ENCODE assay signal across 1 cellular context in genomic region chr14:77301103-77301502, GRCh38.
A peak's percentile ranks its signal among the peaks of the same experiment; 100 is the strongest.
TF ChIP-seq lines count a peak whose summit lies in the region.

No MANE protein-coding gene starts in this region.

TF ChIP-seq in K562, 482 proteins besides CTCF, POLR2A, EP300 and RAD21 (continued from another document):
- TF ChIP-seq, protein P1, sequence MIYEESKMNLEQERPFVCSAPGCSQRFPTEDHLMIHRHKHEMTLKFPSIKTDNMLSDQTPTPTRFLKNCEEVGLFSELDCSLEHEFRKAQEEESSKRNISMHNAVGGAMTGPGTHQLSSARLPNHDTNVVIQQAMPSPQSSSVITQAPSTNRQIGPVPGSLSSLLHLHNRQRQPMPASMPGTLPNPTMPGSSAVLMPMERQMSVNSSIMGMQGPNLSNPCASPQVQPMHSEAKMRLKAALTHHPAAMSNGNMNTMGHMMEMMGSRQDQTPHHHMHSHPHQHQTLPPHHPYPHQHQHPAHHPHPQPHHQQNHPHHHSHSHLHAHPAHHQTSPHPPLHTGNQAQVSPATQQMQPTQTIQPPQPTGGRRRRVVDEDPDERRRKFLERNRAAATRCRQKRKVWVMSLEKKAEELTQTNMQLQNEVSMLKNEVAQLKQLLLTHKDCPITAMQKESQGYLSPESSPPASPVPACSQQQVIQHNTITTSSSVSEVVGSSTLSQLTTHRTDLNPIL (CRISPR knock-in tag; IDR thresholded peaks at IDR 0.05) = no peak
- TF ChIP-seq ERF (CRISPR knock-in tag; IDR thresholded peaks at IDR 0.05) (no peak), KDM1A (IDR thresholded peaks at IDR 0.05) (no peak), ZNF24 (IDR thresholded peaks at IDR 0.05) (no peak), NFIC (IDR thresholded peaks at IDR 0.05) (0 out of 2 replicates have a peak, but pooled peaks have one; percentile 15), FOXK1 (CRISPR knock-in tag; IDR thresholded peaks at IDR 0.05; ENCODE audit: borderline replicate concordance) (0 out of 2 replicates have a peak, but pooled peaks have one; percentile 23), CHD2 (IDR thresholded peaks at IDR 0.05; ENCODE audit: low read depth, low read length) (no peak), SAFB2 (IDR thresholded peaks at IDR 0.05; ENCODE audit: borderline replicate concordance, low read depth, low read length, severe bottlenecking) (no peak), RBM34 (IDR thresholded peaks at IDR 0.05; ENCODE audit: borderline replicate concordance, insufficient read depth, low read length) (no peak), PURB (CRISPR knock-in tag; IDR thresholded peaks at IDR 0.05; ENCODE audit: low read depth) (no peak), ZNF766 (CRISPR knock-in tag; conservative IDR thresholded peaks at IDR 0.05) (no peak), ETV1 (tag; conservative IDR thresholded peaks at IDR 0.05; ENCODE audit: low read depth) (no peak), SNIP1 (IDR thresholded peaks at IDR 0.05; ENCODE audit: low read depth) (no peak)
- TF ChIP-seq, protein P2, sequence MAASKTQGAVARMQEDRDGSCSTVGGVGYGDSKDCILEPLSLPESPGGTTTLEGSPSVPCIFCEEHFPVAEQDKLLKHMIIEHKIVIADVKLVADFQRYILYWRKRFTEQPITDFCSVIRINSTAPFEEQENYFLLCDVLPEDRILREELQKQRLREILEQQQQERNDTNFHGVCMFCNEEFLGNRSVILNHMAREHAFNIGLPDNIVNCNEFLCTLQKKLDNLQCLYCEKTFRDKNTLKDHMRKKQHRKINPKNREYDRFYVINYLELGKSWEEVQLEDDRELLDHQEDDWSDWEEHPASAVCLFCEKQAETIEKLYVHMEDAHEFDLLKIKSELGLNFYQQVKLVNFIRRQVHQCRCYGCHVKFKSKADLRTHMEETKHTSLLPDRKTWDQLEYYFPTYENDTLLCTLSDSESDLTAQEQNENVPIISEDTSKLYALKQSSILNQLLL (CRISPR knock-in tag; IDR thresholded peaks at IDR 0.05; ENCODE audit: borderline replicate concordance) = no peak
- TF ChIP-seq, protein P3, sequence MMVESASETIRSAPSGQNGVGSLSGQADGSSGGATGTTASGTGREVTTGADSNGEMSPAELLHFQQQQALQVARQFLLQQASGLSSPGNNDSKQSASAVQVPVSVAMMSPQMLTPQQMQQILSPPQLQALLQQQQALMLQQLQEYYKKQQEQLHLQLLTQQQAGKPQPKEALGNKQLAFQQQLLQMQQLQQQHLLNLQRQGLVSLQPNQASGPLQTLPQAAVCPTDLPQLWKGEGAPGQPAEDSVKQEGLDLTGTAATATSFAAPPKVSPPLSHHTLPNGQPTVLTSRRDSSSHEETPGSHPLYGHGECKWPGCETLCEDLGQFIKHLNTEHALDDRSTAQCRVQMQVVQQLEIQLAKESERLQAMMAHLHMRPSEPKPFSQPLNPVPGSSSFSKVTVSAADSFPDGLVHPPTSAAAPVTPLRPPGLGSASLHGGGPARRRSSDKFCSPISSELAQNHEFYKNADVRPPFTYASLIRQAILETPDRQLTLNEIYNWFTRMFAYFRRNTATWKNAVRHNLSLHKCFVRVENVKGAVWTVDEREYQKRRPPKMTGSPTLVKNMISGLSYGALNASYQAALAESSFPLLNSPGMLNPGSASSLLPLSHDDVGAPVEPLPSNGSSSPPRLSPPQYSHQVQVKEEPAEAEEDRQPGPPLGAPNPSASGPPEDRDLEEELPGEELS (CRISPR knock-in tag; IDR thresholded peaks at IDR 0.05; ENCODE audit: borderline replicate concordance) = no peak
- TF ChIP-seq, protein P4, sequence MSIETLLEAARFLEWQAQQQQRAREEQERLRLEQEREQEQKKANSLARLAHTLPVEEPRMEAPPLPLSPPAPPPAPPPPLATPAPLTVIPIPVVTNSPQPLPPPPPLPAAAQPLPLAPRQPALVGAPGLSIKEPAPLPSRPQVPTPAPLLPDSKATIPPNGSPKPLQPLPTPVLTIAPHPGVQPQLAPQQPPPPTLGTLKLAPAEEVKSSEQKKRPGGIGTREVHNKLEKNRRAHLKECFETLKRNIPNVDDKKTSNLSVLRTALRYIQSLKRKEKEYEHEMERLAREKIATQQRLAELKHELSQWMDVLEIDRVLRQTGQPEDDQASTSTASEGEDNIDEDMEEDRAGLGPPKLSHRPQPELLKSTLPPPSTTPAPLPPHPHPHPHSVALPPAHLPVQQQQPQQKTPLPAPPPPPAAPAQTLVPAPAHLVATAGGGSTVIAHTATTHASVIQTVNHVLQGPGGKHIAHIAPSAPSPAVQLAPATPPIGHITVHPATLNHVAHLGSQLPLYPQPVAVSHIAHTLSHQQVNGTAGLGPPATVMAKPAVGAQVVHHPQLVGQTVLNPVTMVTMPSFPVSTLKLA (conservative IDR thresholded peaks at IDR 0.05) = no peak
